8 cellular contexts compared by ENCODE assay signal in the genomic region with DNA sequence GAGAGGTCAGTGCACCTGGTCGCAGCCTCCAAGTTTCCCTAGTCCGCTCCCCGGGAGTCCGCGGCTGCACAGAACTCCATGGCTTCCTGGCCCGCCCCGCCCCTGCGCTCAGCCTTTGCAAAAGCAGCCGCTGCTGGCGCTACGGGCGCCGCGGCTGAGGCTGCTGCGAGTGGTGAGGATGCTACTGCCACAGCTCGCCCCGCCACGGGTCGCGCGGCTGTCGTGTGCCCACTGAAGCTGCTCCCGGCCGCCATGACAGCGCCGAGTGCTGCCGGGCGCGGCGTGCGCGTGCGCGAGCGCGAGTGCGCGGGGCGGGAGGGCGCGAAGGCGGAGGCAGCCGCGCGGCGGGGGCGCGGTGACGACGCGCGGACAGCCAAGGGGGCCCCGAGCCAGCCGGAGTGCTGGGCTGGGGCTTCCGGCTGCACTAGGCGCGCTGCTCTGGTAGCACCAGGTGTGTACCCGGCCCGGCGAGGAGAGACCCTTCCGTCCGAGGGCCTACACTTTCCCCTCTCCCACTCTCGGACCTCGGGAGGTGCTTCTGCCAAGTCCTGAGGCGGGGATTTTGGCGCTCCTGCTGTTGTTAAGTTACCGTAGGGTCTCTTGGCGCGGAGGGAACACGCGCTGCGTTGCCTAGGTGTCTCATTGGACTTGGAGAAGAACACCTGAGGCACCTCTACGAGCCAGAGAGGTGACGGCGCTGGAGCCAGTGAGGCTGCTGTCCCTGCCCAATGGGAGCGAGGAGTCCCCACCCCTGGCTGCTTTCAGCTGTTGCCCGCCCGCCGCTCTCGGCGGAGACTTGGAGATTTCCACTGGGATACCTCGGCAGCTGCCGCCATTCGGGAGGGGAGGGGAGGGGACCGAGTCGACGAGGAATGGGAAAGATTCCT. TPM values are rescaled to one million over a fixed set of nuclear protein-coding genes. Genes with fewer than 3 reads are reported as not detected.
DNase-seq lines count a peak whose midpoint lies in the region; ATAC-seq and TF ChIP-seq lines count a peak whose summit lies in the region.

No MANE protein-coding gene starts in this region.

- TF ChIP-seq CTCF in GM12865 (IDR thresholded peaks at IDR 0.05; ENCODE audit: insufficient read depth, low read depth, low read length, missing control alignments) (no peak), heart left ventricle (IDR thresholded peaks at IDR 0.05) (no peak), type B pancreatic cell (conservative IDR thresholded peaks at IDR 0.05) (no peak)

- peak overlapping the region; percentile 100 for H3K27ac Mint-ChIP-seq in activated naive CD8-positive, alpha-beta T cell treated with anti-CD3 and anti-CD28 coated beads, Interleukin-2, amount 10 ng/mL, durations not matched to agents 7 days and 5 days
- peak overlapping the region; percentile 98 for H3K27ac Mint-ChIP-seq in type B pancreatic cell

- DNase-seq in GM12865 (ENCODE audit: low read depth) (peak; percentile 92), NCI-H1048 (lab: John Stamatoyannopoulos, UW) (peak; percentile 54), heart left ventricle (peak; percentile 68 to 86 (median 77)), pons (ENCODE audit: low spot score) (peak; percentile 58), type B pancreatic cell (ENCODE audit: extremely low spot score, unreplicated experiment) (peak; percentile 87)
- peak; percentile 93 for DNase-seq in activated naive CD8-positive, alpha-beta T cell treated with anti-CD3 and anti-CD28 coated beads, Interleukin-2, amount 10 ng/mL, durations not matched to agents 7 days and 5 days

- no peaks in the 10 kb centered on the region for H3K27me3 ChIP-seq in heart left ventricle

- no peaks in the 10 kb centered on the region for H3K36me3 ChIP-seq in heart left ventricle

- no peaks in the 10 kb centered on the region for H3K27me3 Mint-ChIP-seq in activated naive CD8-positive, alpha-beta T cell treated with anti-CD3 and anti-CD28 coated beads, Interleukin-2, amount 10 ng/mL, durations not matched to agents 7 days and 5 days
- H3K27me3 Mint-ChIP-seq in type B pancreatic cell, result no peaks in the 10 kb centered on the region

- H3K4me3 Mint-ChIP-seq in activated naive CD8-positive, alpha-beta T cell treated with anti-CD3 and anti-CD28 coated beads, Interleukin-2, amount 10 ng/mL, durations not matched to agents 7 days and 5 days, result peak overlapping the region; percentile 100
- peak overlapping the region; percentile 100 for H3K4me3 Mint-ChIP-seq in type B pancreatic cell

- 0 to 1% (median 1%) methylated on average over 33 to 87 of the region's 87 CpGs for WGBS in heart left ventricle, 4 donors

- POLR2A ChIA-PET in activated naive CD8-positive, alpha-beta T cell treated with anti-CD3 and anti-CD28 coated beads, Interleukin-2, amount 10 ng/mL, durations not matched to agents 7 days and 5 days (lab: Charles Lee), result interaction anchor here (0.6 to 4.0 kb wide), 7 partner anchors 9 to 498 kb away, joined by 3 to 32 read pairs (median 4); a partner anchor contains a TSS

- ATAC-seq in HG02588 (IDR thresholded peaks at IDR 0.05; ENCODE audit: unreplicated experiment) (peak; percentile 75), SK-N-SH treated with all-trans-retinoic acid at 6 μM for 48 hours (peak; percentile 87), heart left ventricle (peak; percentile 31 to 94 (median 89))
- ATAC-seq in activated naive CD8-positive, alpha-beta T cell treated with anti-CD3 and anti-CD28 coated beads, Interleukin-2, amount 10 ng/mL, durations not matched to agents 7 days and 5 days (ENCODE audit: low read depth), result peak; percentile 83

- H3K4me1 ChIP-seq in heart left ventricle, result peaks cover 0 to 25% (median 17%) of the 10 kb centered on the region in 12 donors

- peaks cover 10% of the 10 kb centered on the region for H3K36me3 Mint-ChIP-seq in activated naive CD8-positive, alpha-beta T cell treated with anti-CD3 and anti-CD28 coated beads, Interleukin-2, amount 10 ng/mL, durations not matched to agents 7 days and 5 days
- no peaks in the 10 kb centered on the region for H3K36me3 Mint-ChIP-seq in type B pancreatic cell

- no peaks in the 10 kb centered on the region for H3K9me3 Mint-ChIP-seq in activated naive CD8-positive, alpha-beta T cell treated with anti-CD3 and anti-CD28 coated beads, Interleukin-2, amount 10 ng/mL, durations not matched to agents 7 days and 5 days
- H3K9me3 Mint-ChIP-seq in type B pancreatic cell, result no peaks in the 10 kb centered on the region

- TF ChIP-seq POLR2A in heart left ventricle (IDR thresholded peaks at IDR 0.05), result peak in 1 of 2 donors; percentile 61

- H3K4me1 Mint-ChIP-seq in activated naive CD8-positive, alpha-beta T cell treated with anti-CD3 and anti-CD28 coated beads, Interleukin-2, amount 10 ng/mL, durations not matched to agents 7 days and 5 days, result peaks cover 22% of the 10 kb centered on the region
- peaks cover 22% of the 10 kb centered on the region for H3K4me1 Mint-ChIP-seq in type B pancreatic cell (ENCODE audit: unreplicated experiment)

- intact Hi-C loops in heart left ventricle (cut with DNase I), result loop anchor here in 1 of 10 donors (5.0 kb wide), 1 partner anchor 82 kb away; a partner anchor contains a TSS

- peaks cover 0 to 3% (median 0%) of the 10 kb centered on the region in 12 donors for H3K9me3 ChIP-seq in heart left ventricle

- peak overlapping the region; percentile 74 to 95 (median 89) for H3K27ac ChIP-seq in heart left ventricle

- H3K4me3 ChIP-seq in GM12865 (ENCODE audit: low read depth, low read length) (peak overlapping the region; percentile 78), heart left ventricle (peak overlapping the region; percentile 84 to 100 (median 98))

TF ChIP-seq in SK-N-SH treated with all-trans-retinoic acid at 6 μM for 48 hours, 23 proteins besides CTCF, POLR2A, EP300 and RAD21 (continues in another document):
- TF ChIP-seq OSR1 (CRISPR knock-in tag; IDR thresholded peaks at IDR 0.05), result no peak
- TF ChIP-seq, protein P1, sequence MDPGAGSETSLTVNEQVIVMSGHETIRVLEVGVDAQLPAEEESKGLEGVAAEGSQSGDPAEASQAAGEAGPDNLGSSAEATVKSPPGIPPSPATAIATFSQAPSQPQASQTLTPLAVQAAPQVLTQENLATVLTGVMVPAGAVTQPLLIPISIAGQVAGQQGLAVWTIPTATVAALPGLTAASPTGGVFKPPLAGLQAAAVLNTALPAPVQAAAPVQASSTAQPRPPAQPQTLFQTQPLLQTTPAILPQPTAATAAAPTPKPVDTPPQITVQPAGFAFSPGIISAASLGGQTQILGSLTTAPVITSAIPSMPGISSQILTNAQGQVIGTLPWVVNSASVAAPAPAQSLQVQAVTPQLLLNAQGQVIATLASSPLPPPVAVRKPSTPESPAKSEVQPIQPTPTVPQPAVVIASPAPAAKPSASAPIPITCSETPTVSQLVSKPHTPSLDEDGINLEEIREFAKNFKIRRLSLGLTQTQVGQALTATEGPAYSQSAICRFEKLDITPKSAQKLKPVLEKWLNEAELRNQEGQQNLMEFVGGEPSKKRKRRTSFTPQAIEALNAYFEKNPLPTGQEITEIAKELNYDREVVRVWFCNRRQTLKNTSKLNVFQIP (CRISPR knock-in tag; IDR thresholded peaks at IDR 0.05; ENCODE audit: borderline replicate concordance, low read depth), result no peak
- TF ChIP-seq ZNF70 (CRISPR knock-in tag; IDR thresholded peaks at IDR 0.05), result no peak
- no peak for TF ChIP-seq ZFP30 (CRISPR knock-in tag; IDR thresholded peaks at IDR 0.05)
- no peak for TF ChIP-seq CSDC2 (CRISPR knock-in tag; IDR thresholded peaks at IDR 0.05)
- TF ChIP-seq GLIS3 (CRISPR knock-in tag; IDR thresholded peaks at IDR 0.05), result no peak
- TF ChIP-seq, protein P2, sequence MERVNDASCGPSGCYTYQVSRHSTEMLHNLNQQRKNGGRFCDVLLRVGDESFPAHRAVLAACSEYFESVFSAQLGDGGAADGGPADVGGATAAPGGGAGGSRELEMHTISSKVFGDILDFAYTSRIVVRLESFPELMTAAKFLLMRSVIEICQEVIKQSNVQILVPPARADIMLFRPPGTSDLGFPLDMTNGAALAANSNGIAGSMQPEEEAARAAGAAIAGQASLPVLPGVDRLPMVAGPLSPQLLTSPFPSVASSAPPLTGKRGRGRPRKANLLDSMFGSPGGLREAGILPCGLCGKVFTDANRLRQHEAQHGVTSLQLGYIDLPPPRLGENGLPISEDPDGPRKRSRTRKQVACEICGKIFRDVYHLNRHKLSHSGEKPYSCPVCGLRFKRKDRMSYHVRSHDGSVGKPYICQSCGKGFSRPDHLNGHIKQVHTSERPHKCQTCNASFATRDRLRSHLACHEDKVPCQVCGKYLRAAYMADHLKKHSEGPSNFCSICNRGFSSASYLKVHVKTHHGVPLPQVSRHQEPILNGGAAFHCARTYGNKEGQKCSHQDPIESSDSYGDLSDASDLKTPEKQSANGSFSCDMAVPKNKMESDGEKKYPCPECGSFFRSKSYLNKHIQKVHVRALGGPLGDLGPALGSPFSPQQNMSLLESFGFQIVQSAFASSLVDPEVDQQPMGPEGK (CRISPR knock-in tag; IDR thresholded peaks at IDR 0.05; ENCODE audit: borderline replicate concordance), result no peak
- TF ChIP-seq RARB (CRISPR knock-in tag; IDR thresholded peaks at IDR 0.05), result no peak
- no peak for TF ChIP-seq TOX (CRISPR knock-in tag; IDR thresholded peaks at IDR 0.05; ENCODE audit: borderline replicate concordance)
- TF ChIP-seq, protein P3, sequence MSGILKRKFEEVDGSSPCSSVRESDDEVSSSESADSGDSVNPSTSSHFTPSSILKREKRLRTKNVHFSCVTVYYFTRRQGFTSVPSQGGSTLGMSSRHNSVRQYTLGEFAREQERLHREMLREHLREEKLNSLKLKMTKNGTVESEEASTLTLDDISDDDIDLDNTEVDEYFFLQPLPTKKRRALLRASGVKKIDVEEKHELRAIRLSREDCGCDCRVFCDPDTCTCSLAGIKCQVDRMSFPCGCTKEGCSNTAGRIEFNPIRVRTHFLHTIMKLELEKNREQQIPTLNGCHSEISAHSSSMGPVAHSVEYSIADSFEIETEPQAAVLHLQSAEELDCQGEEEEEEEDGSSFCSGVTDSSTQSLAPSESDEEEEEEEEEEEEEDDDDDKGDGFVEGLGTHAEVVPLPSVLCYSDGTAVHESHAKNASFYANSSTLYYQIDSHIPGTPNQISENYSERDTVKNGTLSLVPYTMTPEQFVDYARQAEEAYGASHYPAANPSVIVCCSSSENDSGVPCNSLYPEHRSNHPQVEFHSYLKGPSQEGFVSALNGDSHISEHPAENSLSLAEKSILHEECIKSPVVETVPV (CRISPR knock-in tag; IDR thresholded peaks at IDR 0.05), result no peak
- TF ChIP-seq ZNF565 (CRISPR knock-in tag; conservative IDR thresholded peaks at IDR 0.05; ENCODE audit: low read depth), result no peak
- no peak for TF ChIP-seq ZNF8 (CRISPR knock-in tag; IDR thresholded peaks at IDR 0.05)
- TF ChIP-seq ESRRG (CRISPR knock-in tag; IDR thresholded peaks at IDR 0.05), result no peak

RNA-seq across cellular contexts. Expression of a gene that starts 0.6 kb away (rescaled TPM):
- total RNA-seq in activated naive CD8-positive, alpha-beta T cell treated with anti-CD3 and anti-CD28 coated beads, Interleukin-2, amount 10 ng/mL, durations not matched to agents 7 days and 5 days, result 10 to 100 TPM; 47.9 to 50.6 TPM
- total RNA-seq in heart left ventricle (10 to 100 TPM; 16.7 to 35.1 (median 25.6) TPM), type B pancreatic cell (ENCODE audit: low replicate concordance) (59.8 and 64.5 TPM in 2 replicates)
- polyA plus RNA-seq in heart left ventricle, result 1 to 10 TPM; 6.5 to 9.7 TPM

Comparison
In these comparisons a context has a peak if more than half of its experiments do, and no peak if none do; other contexts are left out.
1. Peak in every context shown above with its lines: DNase-seq, ATAC-seq, H3K4me3 ChIP-seq and H3K27ac ChIP-seq.